Comparison of ENCODE assay signal across 19 cellular contexts in the genomic region with DNA sequence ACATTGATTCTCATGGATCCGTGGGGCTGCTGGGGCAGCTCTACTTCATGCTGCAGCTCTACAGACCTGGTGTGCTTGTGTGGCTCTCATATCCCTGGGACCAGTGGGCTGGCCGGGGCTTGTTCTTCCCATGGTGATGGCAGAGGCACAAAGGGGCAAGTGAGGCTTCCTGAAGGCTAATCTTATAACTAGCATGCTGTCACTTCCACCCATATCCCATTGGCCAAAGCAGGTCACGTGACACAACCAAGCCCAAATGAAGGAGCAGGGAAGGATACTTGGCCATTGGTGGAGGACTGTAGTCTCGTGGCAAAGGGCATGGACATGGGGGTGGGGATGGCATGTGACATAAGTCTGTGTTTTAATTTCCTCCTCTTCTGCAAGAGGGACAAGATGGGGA. TPM values are rescaled to one million over a fixed set of nuclear protein-coding genes. Genes with fewer than 3 reads are reported as not detected.
DNase-seq lines count a peak whose midpoint lies in the region; ATAC-seq and TF ChIP-seq lines count a peak whose summit lies in the region.
"Had no signal": no experiment of that assay in that cellular context is flagged by ENCODE, and none has a peak within 500 bp of the region (broad histone marks: within the 10 kb centered on the region; RNA-seq: fewer than 3 reads in every experiment).

No MANE protein-coding gene starts in this region.

- no peaks in the 10 kb centered on the region for H3K4me1 ChIP-seq in GM23338 (ENCODE audit: insufficient read depth)

- H3K4me3 ChIP-seq in GM23338, result no peak overlapping the region
- H3K4me3 ChIP-seq: BLaER1 treated with 17β-estradiol and CSF1 and Interleukin-3, amounts not matched to agents 10 nM and 100 nM; MG63; SJCRH30 had no signal

- no peak overlapping the region for H3K4me2 ChIP-seq in GM23338

- H3K4me3 Mint-ChIP-seq in stimulated activated naive CD8-positive, alpha-beta T cell treated with anti-CD3 and anti-CD28 coated beads, Interleukin-15, amount 100 ng/mL, for 72 hours, result no peak overlapping the region
- no peak overlapping the region for H3K4me3 Mint-ChIP-seq in GM23338

- no peak for TF ChIP-seq CTCF in GM23338 (conservative IDR thresholded peaks at IDR 0.05; ENCODE audit: low read depth in 2 of 2)

- H3K36me3 ChIP-seq in GM23338 (ENCODE audit: insufficient read depth), result no peaks in the 10 kb centered on the region
- H3K36me3 ChIP-seq: SJCRH30 had no signal

- no peaks in the 10 kb centered on the region for H3K4me1 Mint-ChIP-seq in stimulated activated naive CD8-positive, alpha-beta T cell treated with anti-CD3 and anti-CD28 coated beads, Interleukin-15, amount 100 ng/mL, for 72 hours
- no peaks in the 10 kb centered on the region; the same call in 1 of the 3 replicates for H3K4me1 Mint-ChIP-seq in GM23338

- H4K20me1 ChIP-seq in GM23338 (replicated peaks; ENCODE audit: insufficient read depth), result peaks cover 4% of the 10 kb centered on the region; the same call in 1 of the 2 replicates

- no peaks in the 10 kb centered on the region for H3K79me2 ChIP-seq in GM23338 (replicated peaks; ENCODE audit: insufficient read depth)

- peak overlapping the region; percentile 81 for H3K27ac ChIP-seq in angular gyrus (ENCODE audit: low read depth, low read length)
- H3K27ac ChIP-seq in GM23338 (ENCODE audit: low read depth), result no peak overlapping the region
- H3K27ac ChIP-seq: BLaER1 treated with 17β-estradiol and CSF1 and Interleukin-3, amounts not matched to agents 10 nM and 100 nM; RWPE1; SJCRH30 had no signal

- DNase-seq in stimulated activated naive CD8-positive, alpha-beta T cell treated with anti-CD3 and anti-CD28 coated beads, Interleukin-15, amount 100 ng/mL, for 72 hours, result no peak
- no peak for DNase-seq in stimulated activated naive CD8-positive, alpha-beta T cell treated with anti-CD3 and anti-CD28 coated beads, Interleukin-15, Interleukin-2, amounts not matched to agents 100 U/mL and 50 U/mL, for 24 hours
- DNase-seq in erythroblast (lab: John Stamatoyannopoulos, UW) (peak; percentile 10 to 20), DMS53 (lab: John Stamatoyannopoulos, UW) (no peak), GM23338 (ENCODE audit: low spot score) (no peak), D341Med (ENCODE audit: low spot score) (no peak)
- DNase-seq: Karpas-422; MG63; NCI-H1092 treated with DMSO at 0.1 percent for 48 hours; NCI-H1694; NCI-H2227 treated with DMSO at 0.1 percent for 48 hours; NCI-H524; NK-92 treated with Interleukin-12 subunit alpha and Interleukin-12 subunit beta, amount 100 ng/mL, for 24 hours; SJCRH30 had no signal

- H3K36me3 Mint-ChIP-seq in GM23338 (ENCODE audit: low read depth), result peaks cover 3% of the 10 kb centered on the region; the same call in 1 of the 3 replicates

- H2AFZ ChIP-seq in GM23338, result no peak overlapping the region

- no peaks in the 10 kb centered on the region for H3K27me3 ChIP-seq in GM23338 (ENCODE audit: insufficient read depth)
- H3K27me3 ChIP-seq: BLaER1 treated with 17β-estradiol and CSF1 and Interleukin-3, amounts not matched to agents 10 nM and 100 nM; MG63; SJCRH30 had no signal

- TF ChIP-seq POLR2A in erythroblast (IDR thresholded peaks at IDR 0.05; ENCODE audit: low read length), result no peak

- peak overlapping the region; percentile 3 to 56 for H3K27ac Mint-ChIP-seq in stimulated activated naive CD8-positive, alpha-beta T cell treated with anti-CD3 and anti-CD28 coated beads, Interleukin-15, amount 100 ng/mL, for 72 hours
- no peak overlapping the region for H3K27ac Mint-ChIP-seq in GM23338

- no peak for ATAC-seq in stimulated activated naive CD8-positive, alpha-beta T cell treated with anti-CD3 and anti-CD28 coated beads, Interleukin-15, amount 100 ng/mL, for 72 hours
- ATAC-seq in stimulated activated naive CD8-positive, alpha-beta T cell treated with anti-CD3 and anti-CD28 coated beads, Interleukin-15, Interleukin-2, amounts not matched to agents 100 U/mL and 50 U/mL, for 24 hours, result no peak
- ATAC-seq in GM23338 (no peak), GM21529 (IDR thresholded peaks at IDR 0.05; ENCODE audit: unreplicated experiment) (no peak)

- no peaks in the 10 kb centered on the region for H3F3A ChIP-seq in GM23338 (replicated peaks; ENCODE audit: low read depth)

- no peaks in the 10 kb centered on the region for H3K27me3 Mint-ChIP-seq in stimulated activated naive CD8-positive, alpha-beta T cell treated with anti-CD3 and anti-CD28 coated beads, Interleukin-15, amount 100 ng/mL, for 72 hours
- peaks cover 11% of the 10 kb centered on the region for H3K27me3 Mint-ChIP-seq in GM23338 (ENCODE audit: insufficient read depth, low read depth, poor library complexity)

- H3K9me3 Mint-ChIP-seq in stimulated activated naive CD8-positive, alpha-beta T cell treated with anti-CD3 and anti-CD28 coated beads, Interleukin-15, amount 100 ng/mL, for 72 hours, result no peaks in the 10 kb centered on the region
- no peaks in the 10 kb centered on the region; the same call in 2 of the 3 replicates for H3K9me3 Mint-ChIP-seq in GM23338

- H3K9me2 ChIP-seq in GM23338 (ENCODE audit: insufficient read depth), result no peaks in the 10 kb centered on the region

TF ChIP-seq in GM23338, 12 proteins besides CTCF, POLR2A, EP300 and RAD21 (continues in another document):
- TF ChIP-seq CREB1 (CRISPR knock-in tag; IDR thresholded peaks at IDR 0.05; ENCODE audit: low read depth), result no peak
- TF ChIP-seq ZNF114 (CRISPR knock-in tag; IDR thresholded peaks at IDR 0.05), result no peak
- TF ChIP-seq ZNF462 (CRISPR knock-in tag; IDR thresholded peaks at IDR 0.05), result no peak
- TF ChIP-seq NANOG (IDR thresholded peaks at IDR 0.05; ENCODE audit: borderline replicate concordance), result no peak

RNA-seq across cellular contexts. Expression of gene PLBD2, which starts 9.9 kb away (rescaled TPM):
- 37.0 and 37.1 TPM in 2 replicates for total RNA-seq in GM23338 (2014; rRNA removed; shearing (Covaris generic))
- polyA plus RNA-seq in GM23338 (2016; fragmentation: Nextera tagmentation; extraction: Ambion mirVana), result 10.2 and 10.4 TPM in 2 replicates

RNA-seq across cellular contexts. Expression of gene SLC8B1, which starts 33.4 kb away (rescaled TPM):
- total RNA-seq in GM23338 (2014; rRNA removed; shearing (Covaris generic)), result 8.9 and 13.4 TPM in 2 replicates
- 5.3 and 6.0 TPM in 2 replicates for polyA plus RNA-seq in GM23338 (2016; fragmentation: Nextera tagmentation; extraction: Ambion mirVana)

RNA-seq across cellular contexts. Expression of gene SDS, which starts 35.4 kb away (rescaled TPM):
- total RNA-seq in GM23338 (2014; rRNA removed; shearing (Covaris generic)), result not detected in 2 replicates
- polyA plus RNA-seq in GM23338 (2016; fragmentation: Nextera tagmentation; extraction: Ambion mirVana), result 0.57 TPM in 1 of 2 replicates, not detected in the other
- total RNA-seq: H4, SJCRH30 had no signal

RNA-seq across cellular contexts. Expression of gene SDSL, which starts 53.8 kb away (rescaled TPM):
- not detected in 2 replicates for total RNA-seq in GM23338 (2014; rRNA removed; shearing (Covaris generic))
- 0.45 TPM in 1 of 2 replicates, not detected in the other for polyA plus RNA-seq in GM23338 (2016; fragmentation: Nextera tagmentation; extraction: Ambion mirVana)

Comparison
In these comparisons a context has a peak if more than half of its experiments do, and no peak if none do; other contexts are left out.
1. DNase-seq: peak in erythroblast (2 of 2); none in stimulated activated naive CD8-positive, alpha-beta T cell treated with anti-CD3 and anti-CD28 coated beads, Interleukin-15, amount 100 ng/mL, for 72 hours (0 of 2), stimulated activated naive CD8-positive, alpha-beta T cell treated with anti-CD3 and anti-CD28 coated beads, Interleukin-15, Interleukin-2, amounts not matched to agents 100 U/mL and 50 U/mL, for 24 hours (single experiment), DMS53 (single experiment), GM23338 (single experiment) and D341Med (single experiment).